ENCODE assay signal across 18 cellular contexts in genomic region chr4:3046149-3046548, GRCh38. TPM values are rescaled to one million over a fixed set of nuclear protein-coding genes. Genes with fewer than 3 reads are reported as not detected.
DNase-seq lines count a peak whose midpoint lies in the region; ATAC-seq, FAIRE-seq and TF ChIP-seq lines count a peak whose summit lies in the region.
"Had no signal": no experiment of that assay in that cellular context is flagged by ENCODE, and none has a peak within 500 bp of the region (broad histone marks: within the 10 kb centered on the region; RNA-seq: fewer than 3 reads in every experiment).

No MANE protein-coding gene starts in this region.

- no peak for TF ChIP-seq POLR2A in HepG2 (IDR thresholded peaks at IDR 0.05; ENCODE audit: insufficient read depth in 1 of 2, low read depth in 2 of 2, low read length in 2 of 2)
- no peak for TF ChIP-seq POLR2A in right lobe of liver (IDR thresholded peaks at IDR 0.05)
- no peak for TF ChIP-seq POLR2A in gastrocnemius medialis (IDR thresholded peaks at IDR 0.05)
- TF ChIP-seq POLR2A in ovary (IDR thresholded peaks at IDR 0.05) = no peak

- peaks cover 2 to 10% of the 10 kb centered on the region in 2 experiments; a peak in 2 of 5 replicates for H3K27me3 ChIP-seq in HepG2 (ENCODE audit: control insufficient read depth in 1 of 2, insufficient read depth in 2 of 2, low read length in 2 of 2)
- H3K27me3 ChIP-seq in right lobe of liver = no peaks in the 10 kb centered on the region
- H3K27me3 ChIP-seq in Karpas-422 (ENCODE audit: low read length) = no peaks in the 10 kb centered on the region
- no peaks in the 10 kb centered on the region for H3K27me3 ChIP-seq in gastrocnemius medialis
- H3K27me3 ChIP-seq in ovary = no peaks in the 10 kb centered on the region

- H3K4me1 ChIP-seq in HepG2 (ENCODE audit: insufficient read depth, low read length) (peaks cover 46% of the 10 kb centered on the region), right lobe of liver (peaks cover 0 to 10% (median 0%) of the 10 kb centered on the region in 4 donors), Karpas-422 (ENCODE audit: low read length) (peaks cover 42% of the 10 kb centered on the region), gastrocnemius medialis (peaks cover 7 to 16% of the 10 kb centered on the region in 2 donors), ovary (ENCODE audit: insufficient read depth) (peaks cover 2% of the 10 kb centered on the region)

- H3K4me1 Mint-ChIP-seq in activated T-helper 17 cell treated with anti-CD3 and anti-CD28 coated beads, Interleukin-2, amount 50 U/mL, for 72 hours = peaks cover 18% of the 10 kb centered on the region
- peaks cover 45 to 76% of the 10 kb centered on the region in 2 donors for H3K4me1 Mint-ChIP-seq in stimulated activated naive B cell treated with anti-CD40 and anti-IgM and Interleukin-4, amounts not matched to agents 10 μg/mL and 1 μg/mL and 100 μg/mL, for 72 hours

- H3K27ac ChIP-seq in HepG2 (ENCODE audit: extremely low read length, insufficient read depth, low read length) = no peak overlapping the region
- no peak overlapping the region for H3K27ac ChIP-seq in right lobe of liver
- peak overlapping the region; percentile 68 for H3K27ac ChIP-seq in Karpas-422 (ENCODE audit: low read length)
- H3K27ac ChIP-seq in gastrocnemius medialis = no peak overlapping the region
- H3K27ac ChIP-seq in ovary = no peak overlapping the region

- no peak for DNase-seq in HepG2 (ENCODE audit: low spot score)
- no peak for DNase-seq in right lobe of liver
- DNase-seq in Karpas-422 = peak; percentile 88
- DNase-seq in stimulated activated naive B cell treated with anti-CD40 and anti-IgM and Interleukin-4, amounts not matched to agents 10 μg/mL and 1 μg/mL and 100 μg/mL, for 72 hours = peak; percentile 68
- DNase-seq in gastrocnemius medialis = no peak
- no peak for DNase-seq in ovary
- DNase-seq: cerebellar nuclear complex; DMS79 treated with DMSO at 0.1 percent for 48 hours; NCI-H1694; NK-92 treated with Interleukin-12 subunit alpha and Interleukin-12 subunit beta, amount 100 ng/mL, for 24 hours had no signal

- no peak for FAIRE-seq in HepG2 (lab: Jason Lieb, UNC)
- FAIRE-seq: keratinocyte had no signal

- H3K79me2 ChIP-seq in HepG2 (ENCODE audit: insufficient read depth, low read length) (no peaks in the 10 kb centered on the region), Karpas-422 (ENCODE audit: low read length) (no peaks in the 10 kb centered on the region)

- CTCF ChIA-PET in HepG2 (lab: Yijun Ruan, JAX; ENCODE audit: low intra/inter-chr PET ratio, low total read pairs) = no interaction called here

- H4K20me1 ChIP-seq in HepG2 (ENCODE audit: insufficient read depth, low read length) (no peaks in the 10 kb centered on the region), Karpas-422 (ENCODE audit: insufficient read depth, low read depth, low read length) (no peaks in the 10 kb centered on the region)

- H3K9me3 Mint-ChIP-seq in activated T-helper 17 cell treated with anti-CD3 and anti-CD28 coated beads, Interleukin-2, amount 50 U/mL, for 72 hours = no peaks in the 10 kb centered on the region
- peaks cover 0 to 6% of the 10 kb centered on the region in 2 donors for H3K9me3 Mint-ChIP-seq in stimulated activated naive B cell treated with anti-CD40 and anti-IgM and Interleukin-4, amounts not matched to agents 10 μg/mL and 1 μg/mL and 100 μg/mL, for 72 hours

- no peaks in the 10 kb centered on the region for H3K27me3 Mint-ChIP-seq in activated T-helper 17 cell treated with anti-CD3 and anti-CD28 coated beads, Interleukin-2, amount 50 U/mL, for 72 hours
- H3K27me3 Mint-ChIP-seq in stimulated activated naive B cell treated with anti-CD40 and anti-IgM and Interleukin-4, amounts not matched to agents 10 μg/mL and 1 μg/mL and 100 μg/mL, for 72 hours = no peaks in the 10 kb centered on the region
- H3K27me3 Mint-ChIP-seq: activated naive CD8-positive, alpha-beta T cell had no signal

- H3K9me3 ChIP-seq in HepG2 (ENCODE audit: low read length) (no peaks in the 10 kb centered on the region), right lobe of liver (no peaks in the 10 kb centered on the region), Karpas-422 (ENCODE audit: low read length) (no peaks in the 10 kb centered on the region), gastrocnemius medialis (no peaks in the 10 kb centered on the region), ovary (no peaks in the 10 kb centered on the region)

- H3K4me2 ChIP-seq in HepG2 (ENCODE audit: low read depth, low read length) (no peak overlapping the region), Karpas-422 (ENCODE audit: low read depth, low read length, poor library complexity, severe bottlenecking) (peak overlapping the region; percentile 42)

- no peak for TF ChIP-seq CTCF in HepG2 (CRISPR knock-in tag; IDR thresholded peaks at IDR 0.05)
- TF ChIP-seq CTCF in right lobe of liver (IDR thresholded peaks at IDR 0.05) = no peak
- no peak for TF ChIP-seq CTCF in gastrocnemius medialis (IDR thresholded peaks at IDR 0.05 in 4 of 5, conservative IDR thresholded peaks at IDR 0.05 in 1 of 5)
- no peak for TF ChIP-seq CTCF in ovary (IDR thresholded peaks at IDR 0.05)

- no peaks in the 10 kb centered on the region for H3K9me2 ChIP-seq in Karpas-422 (replicated peaks; ENCODE audit: insufficient read depth, low read length)

- in situ Hi-C loops in HepG2 (cut with HindIII; ENCODE audit: extremely low pct_ligation_motif_present, low pct_unique_long_range_greater_than_20kb) (no loop called here), gastrocnemius medialis (cut with MboI; ENCODE audit: low sequenced_read_pairs in 4 of 4) (no loop called here)

- ATAC-seq in HepG2 (no peak), right lobe of liver (no peak), GM18867 (IDR thresholded peaks at IDR 0.05; ENCODE audit: unreplicated experiment) (no peak), gastrocnemius medialis (no peak)
- no peak for ATAC-seq in activated T-helper 17 cell treated with anti-CD3 and anti-CD28 coated beads, Interleukin-2, amount 50 U/mL, for 72 hours (replicated peaks)
- ATAC-seq in stimulated activated naive B cell treated with anti-CD40 and anti-IgM and Interleukin-4, amounts not matched to agents 10 μg/mL and 1 μg/mL and 100 μg/mL, for 72 hours (replicated peaks) = peak; percentile 42 to 51
- ATAC-seq: SK-N-SH treated with all-trans-retinoic acid at 6 μM for 48 hours had no signal

- H3K36me3 ChIP-seq in HepG2 (replicated peaks in 1 of 2; ENCODE audit: control insufficient read depth in 1 of 2, insufficient read depth in 2 of 2, low read length in 2 of 2) = no peaks in the 10 kb centered on the region
- H3K36me3 ChIP-seq in right lobe of liver = no peaks in the 10 kb centered on the region
- no peaks in the 10 kb centered on the region for H3K36me3 ChIP-seq in Karpas-422 (ENCODE audit: insufficient read depth, low read length)
- no peaks in the 10 kb centered on the region for H3K36me3 ChIP-seq in gastrocnemius medialis
- no peaks in the 10 kb centered on the region for H3K36me3 ChIP-seq in ovary

- peak overlapping the region; percentile 85 for H3K27ac Mint-ChIP-seq in activated T-helper 17 cell treated with anti-CD3 and anti-CD28 coated beads, Interleukin-2, amount 50 U/mL, for 72 hours
- H3K27ac Mint-ChIP-seq in stimulated activated naive B cell treated with anti-CD40 and anti-IgM and Interleukin-4, amounts not matched to agents 10 μg/mL and 1 μg/mL and 100 μg/mL, for 72 hours = peak overlapping the region; percentile 94

- H3K4me3 ChIP-seq in HepG2 (replicated peaks in 1 of 3; ENCODE audit: insufficient read depth in 1 of 3, low read depth in 2 of 3, low read length in 3 of 3) = no peak overlapping the region
- H3K4me3 ChIP-seq in right lobe of liver = no peak overlapping the region
- peak overlapping the region; percentile 17; the same call in 1 of the 2 replicates for H3K4me3 ChIP-seq in Karpas-422 (ENCODE audit: low read length)
- H3K4me3 ChIP-seq in gastrocnemius medialis = no peak overlapping the region
- H3K4me3 ChIP-seq in ovary = no peak overlapping the region

- intact Hi-C loops in HepG2 (cut with micrococcal nuclease; ENCODE audit: unreplicated experiment) = no loop called here
- intact Hi-C loops in right lobe of liver (cut with DNase I) = no loop called here
- intact Hi-C loops in gastrocnemius medialis (cut with DNase I; ENCODE audit: low total_unique reads) = loop anchor here (2.0 to 5.0 kb wide), 2 partner anchors 29 to 56 kb away; partner anchors contain the start of genes HTT and HTT-AS
- intact Hi-C loops in ovary (cut with DNase I) = no loop called here

- POLR2A ChIA-PET in HepG2 (lab: Yijun Ruan, JAX) = no interaction called here

- no peak overlapping the region for H3K9ac ChIP-seq in HepG2 (ENCODE audit: insufficient read depth, low read depth, low read length)
- peak overlapping the region; percentile 29 for H3K9ac ChIP-seq in Karpas-422 (ENCODE audit: low read length)

- peak overlapping the region; percentile 78 for H3K4me3 Mint-ChIP-seq in activated T-helper 17 cell treated with anti-CD3 and anti-CD28 coated beads, Interleukin-2, amount 50 U/mL, for 72 hours
- H3K4me3 Mint-ChIP-seq in stimulated activated naive B cell treated with anti-CD40 and anti-IgM and Interleukin-4, amounts not matched to agents 10 μg/mL and 1 μg/mL and 100 μg/mL, for 72 hours = peak overlapping the region in 1 of 2 donors; percentile 57

- WGBS in HepG2 (ENCODE audit: low lambda C conversion rate) = 26% methylated on average over 7 of the region's 7 CpGs
- WGBS in right lobe of liver (ENCODE audit: insufficient coverage, low coverage, low lambda C conversion rate, missing lambda C conversion rate) = 59% methylated on average over 6 of the region's 7 CpGs
- WGBS in ovary, 3 donors = 73 to 82% (median 75%) methylated on average over 7 of the region's 7 CpGs

- no peak for TF ChIP-seq RAD21 in HepG2 (CRISPR knock-in tag; IDR thresholded peaks at IDR 0.05)

- no TSS peak for BruUV-seq in HepG2 (replicated peaks; lab: Mats Ljungman, UMichigan)

- no peak overlapping the region for H2AFZ ChIP-seq in HepG2 (ENCODE audit: low read length)
- peak overlapping the region; percentile 65 for H2AFZ ChIP-seq in Karpas-422 (ENCODE audit: low read length)

- no peak for TF ChIP-seq EP300 in HepG2 (IDR thresholded peaks at IDR 0.05; ENCODE audit: low read depth in 2 of 2, low read length in 2 of 2)
- TF ChIP-seq EP300 in HepG2 (CRISPR knock-in tag; IDR thresholded peaks at IDR 0.05; ENCODE audit: borderline replicate concordance) = no peak
- no peak for TF ChIP-seq EP300 in ovary (IDR thresholded peaks at IDR 0.05)

- no peaks in the 10 kb centered on the region for H3K36me3 Mint-ChIP-seq in activated T-helper 17 cell treated with anti-CD3 and anti-CD28 coated beads, Interleukin-2, amount 50 U/mL, for 72 hours (ENCODE audit: low read depth)
- H3K36me3 Mint-ChIP-seq in stimulated activated naive B cell treated with anti-CD40 and anti-IgM and Interleukin-4, amounts not matched to agents 10 μg/mL and 1 μg/mL and 100 μg/mL, for 72 hours = peaks cover 19 to 40% of the 10 kb centered on the region in 2 donors

RNA-seq across cellular contexts. Expression of gene HTT-AS, which starts 28.2 kb away (rescaled TPM):
- total RNA-seq in HepG2 (2016; rRNA removed; fragmentation: Illumina TruSeq; extraction: Trizol) = not detected in 2 replicates
- not detected in 2 replicates for total RNA-seq in HepG2 (2016; cell fraction: cytosol; rRNA removed; fragmentation: Illumina TruSeq; extraction: Trizol; ENCODE audit: low read depth)
- not detected in 2 replicates for total RNA-seq in HepG2 (2016; cell fraction: insoluble cytoplasmic fraction; rRNA removed; fragmentation: Illumina TruSeq; extraction: Trizol)
- not detected in 2 replicates for total RNA-seq in HepG2 (2016; cell fraction: membrane; rRNA removed; fragmentation: Illumina TruSeq; extraction: Trizol)
- total RNA-seq in HepG2 (2016; cell fraction: nucleus; rRNA removed; fragmentation: Illumina TruSeq; extraction: Trizol) = not detected in 2 replicates
- not detected in 2 replicates for polyA plus RNA-seq in HepG2 (2011; rRNA removed)
- polyA plus RNA-seq in HepG2 (2011; cell fraction: cytosol; rRNA removed) = not detected in 2 replicates
- not detected in 2 replicates for polyA plus RNA-seq in HepG2 (2011; cell fraction: nucleus; rRNA removed)
- polyA plus RNA-seq in HepG2 (2012) = not detected in 2 replicates
- not detected in 2 replicates for polyA plus RNA-seq in HepG2 (2016; cell fraction: cytosol; fragmentation: Illumina TruSeq; extraction: Trizol; ENCODE audit: low read depth)
- polyA plus RNA-seq in HepG2 (2016; cell fraction: insoluble cytoplasmic fraction; fragmentation: Illumina TruSeq; extraction: Trizol; ENCODE audit: low read depth) = not detected in 2 replicates
- not detected in 2 replicates for polyA plus RNA-seq in HepG2 (2016; cell fraction: membrane; fragmentation: Illumina TruSeq; extraction: Trizol; ENCODE audit: low read depth)
- polyA plus RNA-seq in HepG2 (2016; cell fraction: nucleus; fragmentation: Illumina TruSeq; extraction: Trizol; ENCODE audit: insufficient read depth, low read depth) = not detected in 2 replicates
- polyA minus RNA-seq in HepG2 (2011; rRNA and poly(A)+ RNA removed; ENCODE audit: low replicate concordance) = not detected in 2 replicates
- polyA minus RNA-seq in HepG2 (2011; cell fraction: cytosol; rRNA and poly(A)+ RNA removed) = not detected in 2 replicates
- polyA minus RNA-seq in HepG2 (2011; cell fraction: nucleus; rRNA and poly(A)+ RNA removed) = not detected in 2 replicates
- total RNA-seq in right lobe of liver = not detected
- total RNA-seq in Karpas-422 (2014; rRNA removed; shearing (Covaris generic); ENCODE audit: low replicate concordance) = not detected in 2 replicates
- not detected for total RNA-seq in activated T-helper 17 cell treated with anti-CD3 and anti-CD28 coated beads, Interleukin-2, amount 50 U/mL, for 72 hours
- not detected for total RNA-seq in gastrocnemius medialis
- not detected for total RNA-seq in ovary
- not detected for polyA plus RNA-seq in ovary
- total RNA-seq: H4, osteocyte had no signal
- polyA plus RNA-seq: keratinocyte, thymus had no signal

RNA-seq across cellular contexts. Expression of gene HTT, which starts 28.3 kb away (rescaled TPM):
- total RNA-seq in HepG2 (2016; rRNA removed; fragmentation: Illumina TruSeq; extraction: Trizol) (19.5 and 34.3 TPM in 2 replicates), right lobe of liver (10 to 100 TPM; 25.5 to 37.8 (median 30.3) TPM), gastrocnemius medialis (10 to 100 TPM; 23.5 to 73.0 (median 51.1) TPM), ovary (10 to 100 TPM; 28.3 to 63.2 (median 39.1) TPM)
- 8.9 and 9.0 TPM in 2 replicates for total RNA-seq in HepG2 (2016; cell fraction: cytosol; rRNA removed; fragmentation: Illumina TruSeq; extraction: Trizol; ENCODE audit: low read depth)
- 19.6 and 34.7 TPM in 2 replicates for total RNA-seq in HepG2 (2016; cell fraction: insoluble cytoplasmic fraction; rRNA removed; fragmentation: Illumina TruSeq; extraction: Trizol)
- total RNA-seq in HepG2 (2016; cell fraction: membrane; rRNA removed; fragmentation: Illumina TruSeq; extraction: Trizol) = 12.0 and 13.5 TPM in 2 replicates
- 44.5 and 53.3 TPM in 2 replicates for total RNA-seq in HepG2 (2016; cell fraction: nucleus; rRNA removed; fragmentation: Illumina TruSeq; extraction: Trizol)
- polyA plus RNA-seq in HepG2 (2011; rRNA removed) (17.5 and 21.0 TPM in 2 replicates), ovary (10 to 100 TPM; 13.3 to 35.2 TPM)
- 8.1 and 12.3 TPM in 2 replicates for polyA plus RNA-seq in HepG2 (2011; cell fraction: cytosol; rRNA removed)
- 77.2 and 88.2 TPM in 2 replicates for polyA plus RNA-seq in HepG2 (2011; cell fraction: nucleus; rRNA removed)
- 19.2 and 21.9 TPM in 2 replicates for polyA plus RNA-seq in HepG2 (2012)
- 0.76 and 0.89 TPM in 2 replicates for polyA plus RNA-seq in HepG2 (2016; cell fraction: cytosol; fragmentation: Illumina TruSeq; extraction: Trizol; ENCODE audit: low read depth)
- polyA plus RNA-seq in HepG2 (2016; cell fraction: insoluble cytoplasmic fraction; fragmentation: Illumina TruSeq; extraction: Trizol; ENCODE audit: low read depth) = 11.2 and 16.6 TPM in 2 replicates
- 1.9 and 2.0 TPM in 2 replicates for polyA plus RNA-seq in HepG2 (2016; cell fraction: membrane; fragmentation: Illumina TruSeq; extraction: Trizol; ENCODE audit: low read depth)
- polyA plus RNA-seq in HepG2 (2016; cell fraction: nucleus; fragmentation: Illumina TruSeq; extraction: Trizol; ENCODE audit: insufficient read depth, low read depth) = 51.6 and 58.9 TPM in 2 replicates
- polyA minus RNA-seq in HepG2 (2011; rRNA and poly(A)+ RNA removed; ENCODE audit: low replicate concordance) = 75.1 and 127 TPM in 2 replicates
- 57.9 and 59.9 TPM in 2 replicates for polyA minus RNA-seq in HepG2 (2011; cell fraction: cytosol; rRNA and poly(A)+ RNA removed)
- 131 and 135 TPM in 2 replicates for polyA minus RNA-seq in HepG2 (2011; cell fraction: nucleus; rRNA and poly(A)+ RNA removed)
- total RNA-seq in Karpas-422 (2014; rRNA removed; shearing (Covaris generic); ENCODE audit: low replicate concordance) = 24.8 and 48.7 TPM in 2 replicates
- total RNA-seq in activated T-helper 17 cell treated with anti-CD3 and anti-CD28 coated beads, Interleukin-2, amount 50 U/mL, for 72 hours = 10 to 100 TPM; 58.2 to 63.4 TPM

Comparison
In these comparisons a context has a peak if more than half of its experiments do, and no peak if none do; other contexts are left out.
1. ATAC-seq: peak in stimulated activated naive B cell treated with anti-CD40 and anti-IgM and Interleukin-4, amounts not matched to agents 10 μg/mL and 1 μg/mL and 100 μg/mL, for 72 hours (2 of 2); none in HepG2 (single experiment), right lobe of liver (0 of 4), activated T-helper 17 cell treated with anti-CD3 and anti-CD28 coated beads, Interleukin-2, amount 50 U/mL, for 72 hours (single experiment), GM18867 (single experiment) and gastrocnemius medialis (0 of 2).
2. DNase-seq: peak in Karpas-422 (single experiment) and stimulated activated naive B cell treated with anti-CD40 and anti-IgM and Interleukin-4, amounts not matched to agents 10 μg/mL and 1 μg/mL and 100 μg/mL, for 72 hours (single experiment); none in HepG2 (single experiment), right lobe of liver (0 of 3), gastrocnemius medialis (0 of 2) and ovary (0 of 5).